Comparison of ENCODE assay signal across 19 cellular contexts in genomic region chr10:6486280-6486679, GRCh38.
DNase-seq lines count a peak whose midpoint lies in the region; TF ChIP-seq lines count a peak whose summit lies in the region.
"Had no signal": no experiment of that assay in that cellular context is flagged by ENCODE, and none has a peak within 500 bp of the region (broad histone marks: within the 10 kb centered on the region; RNA-seq: fewer than 3 reads in every experiment).

No MANE protein-coding gene starts in this region.

- no peaks in the 10 kb centered on the region for H4K20me1 ChIP-seq in BLaER1 treated with 17β-estradiol and CSF1 and Interleukin-3, amounts not matched to agents 10 nM and 100 nM

- no peak overlapping the region for H3K9ac ChIP-seq in BLaER1 treated with 17β-estradiol and CSF1 and Interleukin-3, amounts not matched to agents 10 nM and 100 nM
- H3K9ac ChIP-seq in endodermal cell (ENCODE audit: extremely low read depth, low read length, poor library complexity, severe bottlenecking) = no peak overlapping the region

- H3K27ac ChIP-seq in BLaER1 treated with 17β-estradiol and CSF1 and Interleukin-3, amounts not matched to agents 10 nM and 100 nM = no peak overlapping the region
- no peak overlapping the region for H3K27ac ChIP-seq in endodermal cell (ENCODE audit: low read depth, low read length)
- H3K27ac ChIP-seq: A549, Peyer's patch, SJSA1 had no signal

- peaks cover 45% of the 10 kb centered on the region for H3K4me1 Mint-ChIP-seq in activated CD4-positive, alpha-beta memory T cell treated with anti-CD3 and anti-CD28 coated beads for 36 hours (ENCODE audit: low read depth)
- peaks cover 69% of the 10 kb centered on the region for H3K4me1 Mint-ChIP-seq in activated CD4-positive, alpha-beta memory T cell treated with anti-CD3 and anti-CD28 coated beads, Interleukin-2, amount 10 ng/mL, durations not matched to agents 7 days and 5 days
- H3K4me1 Mint-ChIP-seq in endodermal cell = no peaks in the 10 kb centered on the region

- intact Hi-C loops in activated CD4-positive, alpha-beta memory T cell treated with anti-CD3 and anti-CD28 coated beads for 36 hours (cut with micrococcal nuclease) = no loop called here

- CTCF ChIA-PET in activated CD4-positive, alpha-beta memory T cell treated with anti-CD3 and anti-CD28 coated beads for 36 hours (lab: Charles Lee) = interaction anchor here (1.4 kb wide), 1 partner anchor 80 kb away, joined by 4 read pairs; no protein-coding TSS in a partner anchor
- CTCF ChIA-PET in activated CD4-positive, alpha-beta memory T cell treated with anti-CD3 and anti-CD28 coated beads, Interleukin-2, amount 10 ng/mL, durations not matched to agents 7 days and 5 days (lab: Charles Lee) = interaction anchor here (1.3 kb wide), 1 partner anchor 57 kb away, joined by 4 read pairs; no protein-coding TSS in a partner anchor

- H3K4me2 ChIP-seq in BLaER1 treated with 17β-estradiol and CSF1 and Interleukin-3, amounts not matched to agents 10 nM and 100 nM = peak overlapping the region in 7 of 11 experiments; percentile 5 to 42 (median 31); a peak in 8 of 22 replicates
- H3K4me2 ChIP-seq: A549, GM23338 had no signal

- peaks cover 5 to 12% (median 7%) of the 10 kb centered on the region in 10 experiments; a peak in 13 of 20 replicates for H3K4me1 ChIP-seq in BLaER1 treated with 17β-estradiol and CSF1 and Interleukin-3, amounts not matched to agents 10 nM and 100 nM
- no peaks in the 10 kb centered on the region for H3K4me1 ChIP-seq in endodermal cell (ENCODE audit: control insufficient read depth, insufficient read depth, low read length)
- H3K4me1 ChIP-seq: A549, Peyer's patch, SJSA1 had no signal

- peak overlapping the region; percentile 69 for H3K27ac Mint-ChIP-seq in activated CD4-positive, alpha-beta memory T cell treated with anti-CD3 and anti-CD28 coated beads for 36 hours
- H3K27ac Mint-ChIP-seq in activated CD4-positive, alpha-beta memory T cell treated with anti-CD3 and anti-CD28 coated beads, Interleukin-2, amount 10 ng/mL, durations not matched to agents 7 days and 5 days = no peak overlapping the region
- H3K27ac Mint-ChIP-seq in endodermal cell = no peak overlapping the region
- H3K27ac Mint-ChIP-seq: GM23338 had no signal

- no peak overlapping the region for H3K4me3 Mint-ChIP-seq in activated CD4-positive, alpha-beta memory T cell treated with anti-CD3 and anti-CD28 coated beads for 36 hours
- no peak overlapping the region for H3K4me3 Mint-ChIP-seq in activated CD4-positive, alpha-beta memory T cell treated with anti-CD3 and anti-CD28 coated beads, Interleukin-2, amount 10 ng/mL, durations not matched to agents 7 days and 5 days
- no peak overlapping the region for H3K4me3 Mint-ChIP-seq in endodermal cell
- H3K4me3 Mint-ChIP-seq: GM23338 had no signal

- no peaks in the 10 kb centered on the region for H3K27me3 Mint-ChIP-seq in activated CD4-positive, alpha-beta memory T cell treated with anti-CD3 and anti-CD28 coated beads for 36 hours
- no peaks in the 10 kb centered on the region for H3K27me3 Mint-ChIP-seq in activated CD4-positive, alpha-beta memory T cell treated with anti-CD3 and anti-CD28 coated beads, Interleukin-2, amount 10 ng/mL, durations not matched to agents 7 days and 5 days
- H3K27me3 Mint-ChIP-seq in endodermal cell (ENCODE audit: insufficient read depth) = peaks cover 44% of the 10 kb centered on the region

- DNase-seq in activated CD4-positive, alpha-beta memory T cell treated with anti-CD3 and anti-CD28 coated beads for 36 hours = no peak
- no peak for DNase-seq in activated CD4-positive, alpha-beta memory T cell treated with anti-CD3 and anti-CD28 coated beads, Interleukin-2, amount 10 ng/mL, durations not matched to agents 7 days and 5 days
- peak; percentile 26 for DNase-seq in MV-4-11 (lab: John Stamatoyannopoulos, UW)
- peak; percentile 21 for DNase-seq in endodermal cell
- DNase-seq in Ammon's horn (ENCODE audit: low spot score) = no peak
- no peak for DNase-seq in dedifferentiated amniotic fluid mesenchymal stem cell (ENCODE audit: extremely low spot score)
- DNase-seq: C1 segment of cervical spinal cord; DMS79; KG1; NCI-H1105; NCI-H2081; NCI-H446 treated with DMSO at 0.1 percent for 48 hours; NCI-H748 treated with DMSO at 0.1 percent for 48 hours; NK-92 treated with Interleukin-12 subunit alpha and Interleukin-12 subunit beta, amount 100 ng/mL, for 24 hours; Peyer's patch had no signal

- no peak for TF ChIP-seq CTCF in endodermal cell (conservative IDR thresholded peaks at IDR 0.05)

- H3K27me3 ChIP-seq in BLaER1 treated with 17β-estradiol and CSF1 and Interleukin-3, amounts not matched to agents 10 nM and 100 nM = no peaks in the 10 kb centered on the region
- H3K27me3 ChIP-seq in endodermal cell (ENCODE audit: control insufficient read depth, insufficient read depth, low read length, poor library complexity, severe bottlenecking) = peaks cover 16% of the 10 kb centered on the region
- H3K27me3 ChIP-seq: Peyer's patch had no signal

- H3K36me3 Mint-ChIP-seq in activated CD4-positive, alpha-beta memory T cell treated with anti-CD3 and anti-CD28 coated beads for 36 hours = peaks cover 83% of the 10 kb centered on the region
- peaks cover 92% of the 10 kb centered on the region for H3K36me3 Mint-ChIP-seq in activated CD4-positive, alpha-beta memory T cell treated with anti-CD3 and anti-CD28 coated beads, Interleukin-2, amount 10 ng/mL, durations not matched to agents 7 days and 5 days (ENCODE audit: low read depth)
- peaks cover 88% of the 10 kb centered on the region for H3K36me3 Mint-ChIP-seq in endodermal cell (ENCODE audit: low read depth)

- H3K36me3 ChIP-seq in BLaER1 treated with 17β-estradiol and CSF1 and Interleukin-3, amounts not matched to agents 10 nM and 100 nM = peaks cover 0 to 90% (median 54%) of the 10 kb centered on the region in 11 experiments; a peak in 14 of 22 replicates
- peaks cover 92% of the 10 kb centered on the region for H3K36me3 ChIP-seq in endodermal cell (ENCODE audit: control insufficient read depth, insufficient read depth, low read length)
- H3K36me3 ChIP-seq: Peyer's patch, SJSA1 had no signal

- H3K9me3 Mint-ChIP-seq in activated CD4-positive, alpha-beta memory T cell treated with anti-CD3 and anti-CD28 coated beads for 36 hours = no peaks in the 10 kb centered on the region
- H3K9me3 Mint-ChIP-seq in activated CD4-positive, alpha-beta memory T cell treated with anti-CD3 and anti-CD28 coated beads, Interleukin-2, amount 10 ng/mL, durations not matched to agents 7 days and 5 days = no peaks in the 10 kb centered on the region
- no peaks in the 10 kb centered on the region for H3K9me3 Mint-ChIP-seq in endodermal cell
- H3K9me3 Mint-ChIP-seq: GM23338 had no signal

- POLR2A ChIA-PET in activated CD4-positive, alpha-beta memory T cell treated with anti-CD3 and anti-CD28 coated beads for 36 hours (lab: Charles Lee) = no interaction called here
- POLR2A ChIA-PET in activated CD4-positive, alpha-beta memory T cell treated with anti-CD3 and anti-CD28 coated beads, Interleukin-2, amount 10 ng/mL, durations not matched to agents 7 days and 5 days (lab: Charles Lee) = interaction anchor here (1.1 to 2.4 kb wide), 2 partner anchors 9 to 44 kb away, joined by 3 to 10 read pairs; no protein-coding TSS in a partner anchor

- no peak overlapping the region for H3K4me3 ChIP-seq in BLaER1 treated with 17β-estradiol and CSF1 and Interleukin-3, amounts not matched to agents 10 nM and 100 nM
- no peak overlapping the region for H3K4me3 ChIP-seq in endodermal cell (ENCODE audit: low read length)
- H3K4me3 ChIP-seq: A549, GM23338, Peyer's patch, SJSA1 had no signal

- H3K9me3 ChIP-seq in BLaER1 treated with 17β-estradiol and CSF1 and Interleukin-3, amounts not matched to agents 10 nM and 100 nM (replicated peaks in 1 of 11) = peaks cover 0 to 8% (median 0%) of the 10 kb centered on the region in 11 experiments; a peak in 1 of 22 replicates
- no peaks in the 10 kb centered on the region for H3K9me3 ChIP-seq in endodermal cell (ENCODE audit: control insufficient read depth, low read length)
- H3K9me3 ChIP-seq: A549, Peyer's patch, SJSA1 had no signal

- 85 to 90% methylated on average over 5 to 6 of the region's 6 CpGs for WGBS in endodermal cell (ENCODE audit: insufficient coverage in 1 of 2, insufficient read length in 1 of 2), 2 experiments

Comparison
In these comparisons a context has a peak if more than half of its experiments do, and no peak if none do; other contexts are left out.
1. DNase-seq: peak in MV-4-11 (single experiment) and endodermal cell (single experiment); none in activated CD4-positive, alpha-beta memory T cell treated with anti-CD3 and anti-CD28 coated beads for 36 hours (single experiment), activated CD4-positive, alpha-beta memory T cell treated with anti-CD3 and anti-CD28 coated beads, Interleukin-2, amount 10 ng/mL, durations not matched to agents 7 days and 5 days (single experiment), Ammon's horn (single experiment) and dedifferentiated amniotic fluid mesenchymal stem cell (single experiment).